In the genomic region with DNA sequence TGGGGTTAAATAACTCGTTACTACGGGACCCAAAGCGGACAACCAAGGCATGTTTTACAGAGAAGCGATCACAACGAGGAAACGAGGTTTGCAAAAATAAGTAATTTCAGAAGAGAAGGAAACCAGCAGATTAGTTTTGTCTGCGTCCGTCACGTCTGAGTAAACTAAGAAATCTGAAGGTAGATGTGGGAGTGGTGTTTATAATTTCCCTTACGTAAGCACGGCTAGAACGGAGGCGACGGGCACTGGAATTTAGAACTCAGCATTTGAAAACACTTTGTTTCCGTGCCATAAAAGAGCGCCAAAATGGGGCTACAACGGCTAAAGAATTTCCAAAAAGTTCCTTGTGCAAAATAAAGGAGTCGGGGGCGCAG, we compare ENCODE assay signal across 8 cellular contexts. TPM values are rescaled to one million over a fixed set of nuclear protein-coding genes. Genes with fewer than 3 reads are reported as not detected.
DNase-seq lines count a peak whose midpoint lies in the region; ATAC-seq and TF ChIP-seq lines count a peak whose summit lies in the region.

No MANE protein-coding gene starts in this region.

- H3K4me1 ChIP-seq in CD8-positive, alpha-beta T cell (ENCODE audit: insufficient read depth, low read length), result peaks cover 22% of the 10 kb centered on the region
- peaks cover 18% of the 10 kb centered on the region for H3K4me1 ChIP-seq in lower lobe of right lung

- H3K4me3 ChIP-seq in CD8-positive, alpha-beta T cell (ENCODE audit: low read depth, low read length), result peak overlapping the region; percentile 84
- peak overlapping the region; percentile 79 for H3K4me3 ChIP-seq in lower lobe of right lung

- peaks cover 49% of the 10 kb centered on the region for H3K36me3 Mint-ChIP-seq in CD8-positive, alpha-beta T cell
- peaks cover 5% of the 10 kb centered on the region; the same call in 1 of the 2 replicates for H3K36me3 Mint-ChIP-seq in HFFc6 (ENCODE audit: low read depth)

- no peaks in the 10 kb centered on the region for H3K9me3 ChIP-seq in CD8-positive, alpha-beta T cell (ENCODE audit: low read length)
- no peaks in the 10 kb centered on the region for H3K9me3 ChIP-seq in lower lobe of right lung

- DNase-seq in CD8-positive, alpha-beta T cell, result peak in 5 of 7 experiments; percentile 26 to 76 (median 41)
- DNase-seq in HFFc6, result peak; percentile 2
- DNase-seq in T follicular helper cell (ENCODE audit: low read depth), result peak; percentile 48
- peak; percentile 57 for DNase-seq in cerebellar cortex (ENCODE audit: low spot score)
- no peak for DNase-seq in lower lobe of right lung
- peak; percentile 54 for DNase-seq in stimulated activated naive CD4-positive, alpha-beta T cell treated with Interleukin-2 at 50 U/mL for 16 hours (lab: John Stamatoyannopoulos, UW)

- peak overlapping the region; percentile 97 for H3K4me3 Mint-ChIP-seq in CD8-positive, alpha-beta T cell
- peak overlapping the region; percentile 99 for H3K4me3 Mint-ChIP-seq in HFFc6

- peak overlapping the region; percentile 96 for H3K27ac ChIP-seq in CD8-positive, alpha-beta T cell (ENCODE audit: low read depth, low read length)
- H3K27ac ChIP-seq in lower lobe of right lung, result peak overlapping the region; percentile 92

- peak overlapping the region; percentile 96 for H3K27ac Mint-ChIP-seq in CD8-positive, alpha-beta T cell
- peak overlapping the region; percentile 81 for H3K27ac Mint-ChIP-seq in HFFc6

- peak; percentile 46 for ATAC-seq in CD8-positive, alpha-beta T cell
- ATAC-seq in lower lobe of right lung (peak in 1 of 2 donors; percentile 25), GM21381 (IDR thresholded peaks at IDR 0.05; ENCODE audit: unreplicated experiment) (no peak), GM21786 (IDR thresholded peaks at IDR 0.05; ENCODE audit: unreplicated experiment) (no peak)

- no peaks in the 10 kb centered on the region for H3K36me3 ChIP-seq in CD8-positive, alpha-beta T cell (ENCODE audit: insufficient read depth, low read length)
- H3K36me3 ChIP-seq in lower lobe of right lung, result peaks cover 14% of the 10 kb centered on the region

- H3K27me3 ChIP-seq in CD8-positive, alpha-beta T cell (ENCODE audit: insufficient read depth, low read length), result no peaks in the 10 kb centered on the region
- no peaks in the 10 kb centered on the region for H3K27me3 ChIP-seq in lower lobe of right lung (ENCODE audit: low read depth)

- intact Hi-C loops in CD8-positive, alpha-beta T cell (cut with DNase I, micrococcal nuclease), result loop anchor here (1.0 to 5.0 kb wide), 7 partner anchors 42 to 536 kb away; a partner anchor contains a TSS
- intact Hi-C loops in lower lobe of right lung (cut with DNase I), result no loop called here

- no peak for TF ChIP-seq CTCF in CD8-positive, alpha-beta T cell (IDR thresholded peaks at IDR 0.05)
- TF ChIP-seq CTCF in HFFc6 (IDR thresholded peaks at IDR 0.05), result no peak
- no peak for TF ChIP-seq CTCF in lower lobe of right lung (IDR thresholded peaks at IDR 0.05)

- no peaks in the 10 kb centered on the region for H3K27me3 Mint-ChIP-seq in CD8-positive, alpha-beta T cell (ENCODE audit: low read depth)
- no peaks in the 10 kb centered on the region for H3K27me3 Mint-ChIP-seq in HFFc6 (ENCODE audit: insufficient read depth)

- H3K4me1 Mint-ChIP-seq in CD8-positive, alpha-beta T cell (ENCODE audit: low read depth), result peaks cover 41% of the 10 kb centered on the region
- peaks cover 28% of the 10 kb centered on the region for H3K4me1 Mint-ChIP-seq in HFFc6 (ENCODE audit: low read depth)

- CTCF ChIA-PET in CD8-positive, alpha-beta T cell (lab: Charles Lee), result interaction anchor here (1.1 to 1.6 kb wide), 2 partner anchors 42 to 458 kb away, joined by 3 to 8 read pairs; no protein-coding TSS in a partner anchor

- no peaks in the 10 kb centered on the region for H3K9me3 Mint-ChIP-seq in CD8-positive, alpha-beta T cell
- H3K9me3 Mint-ChIP-seq in HFFc6, result no peaks in the 10 kb centered on the region

- POLR2A ChIA-PET in CD8-positive, alpha-beta T cell (lab: Charles Lee), result interaction anchor here (0.8 to 3.2 kb wide), 12 partner anchors 8 to 536 kb away, joined by 3 to 22 read pairs (median 5); a partner anchor contains a TSS

RNA-seq across cellular contexts. Expression of a gene that starts 0.7 kb away (rescaled TPM):
- total RNA-seq in CD8-positive, alpha-beta T cell, result 10 to 100 TPM; 11.1 to 11.2 TPM
- total RNA-seq in HFFc6 (2021; fragmentation: NEBNext Ultra II Directional; extraction: Animal tissue kit (Norgen Biotek cat#: 25700)), result 10 to 100 TPM; 11.6 to 14.6 (median 12.1) TPM
- total RNA-seq in lower lobe of right lung, result 21.6 TPM
